Comparison of ENCODE assay signal across 8 cellular contexts in the genomic region with DNA sequence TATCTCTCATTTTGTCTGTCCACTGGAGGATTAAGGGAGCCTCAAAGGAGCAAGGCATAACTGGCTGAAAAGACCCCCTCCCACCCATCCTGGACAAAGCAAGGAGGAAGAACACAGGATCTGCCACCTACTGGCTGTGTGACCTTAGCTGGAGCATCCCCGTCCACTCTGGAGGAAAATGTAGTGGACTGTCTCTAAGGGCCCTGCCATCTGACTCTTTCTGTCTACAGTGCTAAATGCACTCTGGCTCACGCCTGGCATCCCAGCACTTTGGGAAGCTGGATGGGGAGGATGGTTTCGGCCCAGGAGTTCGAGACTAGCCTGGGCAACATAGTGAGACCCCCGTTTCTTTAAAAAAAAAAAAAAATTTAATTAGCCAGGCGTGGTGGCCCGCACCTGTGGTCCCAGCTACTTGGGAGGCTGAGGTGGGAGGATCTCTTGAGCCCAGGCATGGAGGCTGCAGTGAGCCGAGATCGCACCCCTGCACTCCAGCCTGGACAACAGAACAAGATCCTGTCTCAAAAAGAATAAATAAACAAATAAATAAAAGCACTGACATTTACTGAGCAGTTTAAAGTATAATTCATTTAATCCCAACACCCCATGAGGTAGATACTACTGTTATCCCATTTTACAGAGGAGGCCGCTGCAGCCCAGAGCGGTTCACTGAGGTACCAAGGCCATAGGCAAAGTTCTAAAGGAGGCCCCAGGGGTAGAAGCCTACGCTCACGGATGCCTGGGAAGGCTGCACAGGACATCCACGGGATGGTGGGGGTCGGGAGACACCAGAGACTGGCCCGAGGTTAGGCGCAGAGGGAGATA. TPM values are rescaled to one million over a fixed set of nuclear protein-coding genes. Genes with fewer than 3 reads are reported as not detected.
A peak's percentile ranks its signal among the peaks of the same experiment; 100 is the strongest.
DNase-seq lines count a peak whose midpoint lies in the region; ATAC-seq, FAIRE-seq and TF ChIP-seq lines count a peak whose summit lies in the region.

No MANE protein-coding gene starts in this region.

- peak overlapping the region; percentile 73 for H3K27ac ChIP-seq in angular gyrus (ENCODE audit: low read depth, low read length)
- H3K27ac ChIP-seq in layer of hippocampus (ENCODE audit: low read depth, low read length): peak overlapping the region; percentile 85
- peak overlapping the region; percentile 84 for H3K27ac ChIP-seq in substantia nigra (ENCODE audit: low read depth, low read length, poor library complexity, severe bottlenecking)

- ATAC-seq in HG02885 (IDR thresholded peaks at IDR 0.05; ENCODE audit: poor library complexity, unreplicated experiment): peak; percentile 1
- no peak for ATAC-seq in HG03521 (IDR thresholded peaks at IDR 0.05; ENCODE audit: unreplicated experiment)

- H3K4me3 ChIP-seq in BE2C (ENCODE audit: low read depth, low read length): peak overlapping the region; percentile 84

- no peaks in the 10 kb centered on the region for H3K36me3 ChIP-seq in BE2C

- no peaks in the 10 kb centered on the region for H3K4me1 ChIP-seq in BE2C

- TF ChIP-seq POLR2A in H54 (IDR thresholded peaks at IDR 0.05; ENCODE audit: low read depth, low read length): no peak

- DNase-seq in BE2C: no peak
- no peak for DNase-seq in substantia nigra (lab: John Stamatoyannopoulos, UW)
- DNase-seq in NCI-H2196 treated with DMSO at 0.1 percent for 48 hours (lab: John Stamatoyannopoulos, UW; ENCODE audit: unreplicated experiment): no peak
- DNase-seq in H54 (ENCODE audit: insufficient read length, low spot score): no peak

- peak; percentile 47 for TF ChIP-seq CTCF in BE2C (IDR thresholded peaks at IDR 0.05; ENCODE audit: low read depth, low read length)

- no peaks in the 10 kb centered on the region for H3K9me3 ChIP-seq in BE2C

- H3K27me3 ChIP-seq in BE2C (no peaks in the 10 kb centered on the region), layer of hippocampus (ENCODE audit: control insufficient read depth, insufficient read depth, low read length) (no peaks in the 10 kb centered on the region)

- FAIRE-seq in H54 (lab: Jason Lieb, UNC): no peak

RNA-seq across cellular contexts. Expression of gene TBC1D2B, which starts 1.1 kb away (rescaled TPM):
- 24.9 TPM for polyA plus RNA-seq in BE2C (2012; ENCODE audit: insufficient read depth, insufficient read length, low read depth)

RNA-seq across cellular contexts. Expression of gene SH2D7, which starts 15.9 kb away (rescaled TPM):
- polyA plus RNA-seq in BE2C (2012; ENCODE audit: insufficient read depth, insufficient read length, low read depth): not detected

RNA-seq across cellular contexts. Expression of gene CIB2, which starts 54.8 kb away (rescaled TPM):
- 12.8 TPM for polyA plus RNA-seq in BE2C (2012; ENCODE audit: insufficient read depth, insufficient read length, low read depth)
